In genomic region chr11:22041039-22041438, GRCh38 we compare ENCODE assay signal across 3 cellular contexts.
TF ChIP-seq lines count a peak whose summit lies in the region.

No MANE protein-coding gene starts in this region.

TF ChIP-seq in HepG2, 621 proteins besides CTCF, POLR2A, EP300 and RAD21:
- TF ChIP-seq NFE2L2 (IDR thresholded peaks at IDR 0.05; ENCODE audit: low read length) = peak; percentile 70
- TF ChIP-seq ZBTB33 (CRISPR knock-in tag; IDR thresholded peaks at IDR 0.05) = no peak
- TF ChIP-seq CREM (IDR thresholded peaks at IDR 0.05) = no peak
- no peak for TF ChIP-seq CREM (CRISPR knock-in tag; IDR thresholded peaks at IDR 0.05)
- no peak for TF ChIP-seq BRD4 (CRISPR knock-in tag; IDR thresholded peaks at IDR 0.05)
- TF ChIP-seq E2F5 (CRISPR knock-in tag; conservative IDR thresholded peaks at IDR 0.05) = no peak
- no peak for TF ChIP-seq TBX2 (CRISPR knock-in tag; IDR thresholded peaks at IDR 0.05; ENCODE audit: borderline replicate concordance)

TF ChIP-seq in A549, 52 proteins besides CTCF, POLR2A, EP300 and RAD21:
- TF ChIP-seq GATA3 (IDR thresholded peaks at IDR 0.05; ENCODE audit: borderline replicate concordance) (no peak), CBX2 (IDR thresholded peaks at IDR 0.05; ENCODE audit: borderline replicate concordance, low read depth) (no peak), NFE2L2 (conservative IDR thresholded peaks at IDR 0.05; ENCODE audit: low read length) (peak; percentile 81), MAFK (IDR thresholded peaks at IDR 0.05; ENCODE audit: partially characterized antibody) (peak; percentile 34), HDAC2 (IDR thresholded peaks at IDR 0.05) (no peak)

TF ChIP-seq in IMR-90, 13 proteins besides CTCF, POLR2A, EP300 and RAD21:
- no peak for TF ChIP-seq ELK1 (IDR thresholded peaks at IDR 0.05; ENCODE audit: borderline replicate concordance, low read depth, low read length)
- TF ChIP-seq NFE2L2 (IDR thresholded peaks at IDR 0.05; ENCODE audit: low read depth, low read length) = peak; percentile 77
